19 cellular contexts compared by ENCODE assay signal in the genomic region with DNA sequence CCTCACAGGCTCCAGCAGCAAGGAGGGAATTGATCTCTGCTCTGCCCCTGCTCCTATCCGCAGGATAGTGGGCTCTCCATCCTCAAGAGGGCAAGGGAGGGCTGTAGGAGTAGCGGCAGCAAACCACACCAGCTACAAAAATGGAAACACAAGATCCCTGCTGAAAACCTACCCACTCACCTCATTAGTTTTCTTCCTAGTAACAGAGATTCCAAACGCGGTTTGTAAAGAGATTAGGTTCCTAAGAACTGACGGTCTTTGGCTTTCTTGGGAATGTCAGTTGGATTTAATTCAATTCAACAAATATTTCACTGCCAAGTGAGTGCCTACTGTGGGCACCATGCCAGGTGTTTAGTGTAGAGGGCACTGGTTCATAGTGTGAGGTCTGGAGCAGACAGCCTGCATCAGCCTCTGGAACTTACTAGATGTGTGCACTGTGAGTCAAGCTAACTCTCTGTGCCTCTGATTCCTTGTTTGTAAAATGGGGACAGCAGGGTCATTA.
DNase-seq lines count a peak whose midpoint lies in the region; ATAC-seq, FAIRE-seq and TF ChIP-seq lines count a peak whose summit lies in the region.
"Had no signal": no experiment of that assay in that cellular context is flagged by ENCODE, and none has a peak within 500 bp of the region (broad histone marks: within the 10 kb centered on the region; RNA-seq: fewer than 3 reads in every experiment).

No MANE protein-coding gene starts in this region.

- H3K36me3 Mint-ChIP-seq in immature natural killer cell (no peaks in the 10 kb centered on the region), HFFc6 (ENCODE audit: low read depth) (no peaks in the 10 kb centered on the region)
- H3K36me3 Mint-ChIP-seq: activated naive CD8-positive, alpha-beta T cell treated with anti-CD3 and anti-CD28 coated beads for 36 hours; naive B cell had no signal

- H3K27ac Mint-ChIP-seq in immature natural killer cell (no peak overlapping the region), HFFc6 (no peak overlapping the region)
- H3K27ac Mint-ChIP-seq: activated naive CD8-positive, alpha-beta T cell treated with anti-CD3 and anti-CD28 coated beads for 36 hours had no signal

- no peak for DNase-seq in Right ventricle myocardium superior
- DNase-seq in left ventricle myocardium inferior, result no peak
- DNase-seq in RCC 7860 (ENCODE audit: low spot score), result peak; percentile 94
- peak; percentile 93 for DNase-seq in glomerular visceral epithelial cell (ENCODE audit: extremely low spot score)
- no peak for DNase-seq in immature natural killer cell
- no peak for DNase-seq in HFFc6
- no peak for DNase-seq in NCI-H1048 (lab: John Stamatoyannopoulos, UW)
- DNase-seq: activated CD4-positive, alpha-beta T cell treated with anti-CD3 and anti-CD28 coated beads, Interleukin-2, amount 50 U/mL, for 48 hours; activated naive CD8-positive, alpha-beta T cell treated with anti-CD3 and anti-CD28 coated beads for 36 hours; central memory CD4-positive, alpha-beta T cell; effector CD8-positive, alpha-beta T cell; MM.1S; naive B cell; NCI-H2029; NCI-H510A treated with DMSO at 0.1 percent for 48 hours; stomach; uterus had no signal

- TF ChIP-seq CTCF in left ventricle myocardium inferior (IDR thresholded peaks at IDR 0.05; ENCODE audit: borderline replicate concordance) (no peak), HFFc6 (IDR thresholded peaks at IDR 0.05) (no peak)

- H3K36me3 ChIP-seq in left ventricle myocardium inferior (no peaks in the 10 kb centered on the region), subcutaneous abdominal adipose tissue (ENCODE audit: control insufficient read depth in 5 of 5, insufficient read depth in 5 of 5, low read length in 5 of 5) (no peaks in the 10 kb centered on the region)
- H3K36me3 ChIP-seq: stomach, uterus had no signal

- H3K9ac ChIP-seq in subcutaneous abdominal adipose tissue (ENCODE audit: low read length in 5 of 5), result no peak overlapping the region

- H3K27me3 Mint-ChIP-seq in immature natural killer cell (ENCODE audit: low read depth in 3 of 3) (peaks cover 0 to 9% (median 3%) of the 10 kb centered on the region in 3 donors), HFFc6 (ENCODE audit: insufficient read depth) (no peaks in the 10 kb centered on the region; the same call in 1 of the 2 replicates)

- peak; percentile 69 for ATAC-seq in Right ventricle myocardium superior (ENCODE audit: poor library complexity)

- H3K27ac ChIP-seq in left ventricle myocardium inferior (replicated peaks) (no peak overlapping the region), subcutaneous abdominal adipose tissue (ENCODE audit: low read depth, low read length) (peak overlapping the region; percentile 21)
- H3K27ac ChIP-seq: stomach, uterus had no signal

- H3K27me3 ChIP-seq in left ventricle myocardium inferior (ENCODE audit: low read depth) (no peaks in the 10 kb centered on the region), subcutaneous abdominal adipose tissue (ENCODE audit: control insufficient read depth in 5 of 5, insufficient read depth in 4 of 5, low read length in 5 of 5) (no peaks in the 10 kb centered on the region)
- H3K27me3 ChIP-seq: uterus had no signal

- no peak overlapping the region for H3K4me3 Mint-ChIP-seq in immature natural killer cell
- H3K4me3 Mint-ChIP-seq in HFFc6, result no peak overlapping the region
- H3K4me3 Mint-ChIP-seq: activated naive CD8-positive, alpha-beta T cell treated with anti-CD3 and anti-CD28 coated beads for 36 hours; naive B cell had no signal

- H3K9me3 ChIP-seq in left ventricle myocardium inferior (replicated peaks) (no peaks in the 10 kb centered on the region), subcutaneous abdominal adipose tissue (ENCODE audit: control insufficient read depth in 5 of 5, low read length in 5 of 5) (no peaks in the 10 kb centered on the region)
- H3K9me3 ChIP-seq: stomach, uterus had no signal

- H3K9me3 Mint-ChIP-seq in immature natural killer cell (no peaks in the 10 kb centered on the region), HFFc6 (no peaks in the 10 kb centered on the region; the same call in 1 of the 2 replicates)
- H3K9me3 Mint-ChIP-seq: activated naive CD8-positive, alpha-beta T cell treated with anti-CD3 and anti-CD28 coated beads for 36 hours; naive B cell had no signal

- H3K4me1 ChIP-seq in left ventricle myocardium inferior (peaks cover 19% of the 10 kb centered on the region), subcutaneous abdominal adipose tissue (ENCODE audit: control insufficient read depth in 5 of 5, insufficient read depth in 5 of 5, low read length in 5 of 5) (peaks cover 4 to 30% (median 23%) of the 10 kb centered on the region in 5 donors)
- H3K4me1 ChIP-seq: uterus had no signal

- no peaks in the 10 kb centered on the region for H3K4me1 Mint-ChIP-seq in immature natural killer cell
- peaks cover 21% of the 10 kb centered on the region for H3K4me1 Mint-ChIP-seq in HFFc6 (ENCODE audit: low read depth)
- H3K4me1 Mint-ChIP-seq: activated naive CD8-positive, alpha-beta T cell treated with anti-CD3 and anti-CD28 coated beads for 36 hours; naive B cell had no signal

- intact Hi-C loops in Right ventricle myocardium superior (cut with DNase I), result no loop called here
- intact Hi-C loops in left ventricle myocardium inferior (cut with micrococcal nuclease), result no loop called here

- H3K4me3 ChIP-seq in left ventricle myocardium inferior (no peak overlapping the region), subcutaneous abdominal adipose tissue (ENCODE audit: low read depth in 1 of 5, low read length in 5 of 5) (no peak overlapping the region)
- H3K4me3 ChIP-seq: stomach, uterus had no signal

- FAIRE-seq in RCC 7860 (lab: Jason Lieb, UNC), result peak; percentile 91
- FAIRE-seq: TTC549 had no signal

Comparison
In these comparisons a context has a peak if more than half of its experiments do, and no peak if none do; other contexts are left out.
1. DNase-seq: peak in RCC 7860 (single experiment) and glomerular visceral epithelial cell (single experiment); none in Right ventricle myocardium superior (single experiment), left ventricle myocardium inferior (single experiment), immature natural killer cell (0 of 3), HFFc6 (single experiment) and NCI-H1048 (single experiment).